Comparison of ENCODE assay signal across 17 cellular contexts in genomic region chr10:47044741-47045140, GRCh38.
DNase-seq lines count a peak whose midpoint lies in the region; ATAC-seq, FAIRE-seq and TF ChIP-seq lines count a peak whose summit lies in the region.
"Had no signal": no experiment of that assay in that cellular context is flagged by ENCODE, and none has a peak within 500 bp of the region (broad histone marks: within the 10 kb centered on the region; RNA-seq: fewer than 3 reads in every experiment).

No MANE protein-coding gene starts in this region.

- intact Hi-C loops in right lobe of liver (cut with DNase I) (loop anchor here (5.0 kb wide), 1 partner anchor 268 kb away; no protein-coding TSS in a partner anchor), HepG2 (cut with micrococcal nuclease; ENCODE audit: unreplicated experiment) (loop anchor here (5.0 kb wide), 1 partner anchor 268 kb away; no protein-coding TSS in a partner anchor), posterior vena cava (cut with DNase I) (loop anchor here in 1 of 2 donors (5.0 kb wide), 1 partner anchor 268 kb away; no protein-coding TSS in a partner anchor)
- intact Hi-C loops in activated naive CD4-positive, alpha-beta T cell treated with anti-CD3 and anti-CD28 coated beads for 36 hours (cut with micrococcal nuclease): loop anchor here (5.0 kb wide), 1 partner anchor 108 kb away; no protein-coding TSS in a partner anchor

- POLR2A ChIA-PET in HepG2 (lab: Yijun Ruan, JAX): no interaction called here

- no peaks in the 10 kb centered on the region for H3K9me3 ChIP-seq in right lobe of liver
- H3K9me3 ChIP-seq in HepG2 (ENCODE audit: low read length): no peaks in the 10 kb centered on the region

- no peaks in the 10 kb centered on the region for H3K9me3 Mint-ChIP-seq in chondrocyte (ENCODE audit: low read depth)
- H3K9me3 Mint-ChIP-seq in activated naive CD4-positive, alpha-beta T cell treated with anti-CD3 and anti-CD28 coated beads for 36 hours: no peaks in the 10 kb centered on the region
- H3K9me3 Mint-ChIP-seq: CD8-positive, alpha-beta memory T cell had no signal

- H3K9ac ChIP-seq in HepG2 (ENCODE audit: insufficient read depth, low read depth, low read length): no peak overlapping the region

- no peak for FAIRE-seq in HepG2 (lab: Jason Lieb, UNC)
- FAIRE-seq: GM12891, GM19239, H1 had no signal

- WGBS in right lobe of liver (ENCODE audit: insufficient coverage, low coverage, low lambda C conversion rate, missing lambda C conversion rate): no CpG with 5 or more reads among the region's 2 CpGs
- WGBS in HepG2 (ENCODE audit: low lambda C conversion rate): 17% methylated on average over 1 of the region's 2 CpGs

- H3K36me3 Mint-ChIP-seq in chondrocyte (ENCODE audit: low read depth): no peaks in the 10 kb centered on the region
- H3K36me3 Mint-ChIP-seq in activated naive CD4-positive, alpha-beta T cell treated with anti-CD3 and anti-CD28 coated beads for 36 hours (ENCODE audit: low read depth): no peaks in the 10 kb centered on the region
- H3K36me3 Mint-ChIP-seq: CD8-positive, alpha-beta memory T cell had no signal

- no peak for TF ChIP-seq POLR2A in right lobe of liver (IDR thresholded peaks at IDR 0.05)
- TF ChIP-seq POLR2A in HepG2 (IDR thresholded peaks at IDR 0.05; ENCODE audit: insufficient read depth in 1 of 2, low read depth in 2 of 2, low read length in 2 of 2): no peak

- TF ChIP-seq CTCF in right lobe of liver (IDR thresholded peaks at IDR 0.05) (no peak), HepG2 (CRISPR knock-in tag; IDR thresholded peaks at IDR 0.05) (no peak), chondrocyte (IDR thresholded peaks at IDR 0.05) (no peak)

- DNase-seq in right lobe of liver (peak in 2 of 3 donors; percentile 15 to 44), HepG2 (ENCODE audit: low spot score) (no peak), chondrocyte (ENCODE audit: low spot score) (peak; percentile 59), posterior vena cava (ENCODE audit: low spot score) (peak; percentile 93), NCI-H128 (lab: John Stamatoyannopoulos, UW; ENCODE audit: unreplicated experiment) (no peak)
- no peak for DNase-seq in activated naive CD4-positive, alpha-beta T cell treated with anti-CD3 and anti-CD28 coated beads for 36 hours
- DNase-seq: CD8-positive, alpha-beta memory T cell; DMS53; KBM-7; NCI-H1105; NCI-H1694 treated with DMSO at 0.1 percent for 48 hours; NCI-H510A; NCI-H748 treated with DMSO at 0.1 percent for 48 hours had no signal

- H3K27me3 Mint-ChIP-seq in chondrocyte (ENCODE audit: low read depth): peaks cover 3% of the 10 kb centered on the region
- no peaks in the 10 kb centered on the region for H3K27me3 Mint-ChIP-seq in activated naive CD4-positive, alpha-beta T cell treated with anti-CD3 and anti-CD28 coated beads for 36 hours (ENCODE audit: low read depth)

- H3K4me3 ChIP-seq in right lobe of liver (no peak overlapping the region), HepG2 (replicated peaks in 1 of 3; ENCODE audit: insufficient read depth in 1 of 3, low read depth in 2 of 3, low read length in 3 of 3) (no peak overlapping the region)

- TF ChIP-seq RAD21 in HepG2 (CRISPR knock-in tag; IDR thresholded peaks at IDR 0.05): no peak

- H3K79me2 ChIP-seq in HepG2 (ENCODE audit: insufficient read depth, low read length): no peaks in the 10 kb centered on the region

- H2AFZ ChIP-seq in HepG2 (ENCODE audit: low read length): no peak overlapping the region

- in situ Hi-C loops in HepG2 (cut with HindIII; ENCODE audit: extremely low pct_ligation_motif_present, low pct_unique_long_range_greater_than_20kb): no loop called here

- TF ChIP-seq EP300 in HepG2 (IDR thresholded peaks at IDR 0.05; ENCODE audit: low read depth in 2 of 2, low read length in 2 of 2) (no peak), HepG2 (CRISPR knock-in tag; IDR thresholded peaks at IDR 0.05; ENCODE audit: borderline replicate concordance) (no peak)

- no peak overlapping the region for H3K4me2 ChIP-seq in HepG2 (ENCODE audit: low read depth, low read length)

- H3K4me3 Mint-ChIP-seq in chondrocyte (ENCODE audit: unreplicated experiment): no peak overlapping the region
- H3K4me3 Mint-ChIP-seq in activated naive CD4-positive, alpha-beta T cell treated with anti-CD3 and anti-CD28 coated beads for 36 hours: no peak overlapping the region
- H3K4me3 Mint-ChIP-seq: CD8-positive, alpha-beta memory T cell had no signal

- no peak for ATAC-seq in right lobe of liver
- ATAC-seq in HepG2: no peak
- no peak for ATAC-seq in GM21619 (IDR thresholded peaks at IDR 0.05; ENCODE audit: unreplicated experiment)

- no peak overlapping the region for H3K27ac Mint-ChIP-seq in chondrocyte (ENCODE audit: unreplicated experiment)
- no peak overlapping the region for H3K27ac Mint-ChIP-seq in activated naive CD4-positive, alpha-beta T cell treated with anti-CD3 and anti-CD28 coated beads for 36 hours

- no TSS peak for BruUV-seq in HepG2 (replicated peaks; lab: Mats Ljungman, UMichigan)

- H3K4me1 ChIP-seq in right lobe of liver (no peaks in the 10 kb centered on the region), HepG2 (ENCODE audit: insufficient read depth, low read length) (no peaks in the 10 kb centered on the region)

- H3K27me3 ChIP-seq in right lobe of liver: no peaks in the 10 kb centered on the region
- H3K27me3 ChIP-seq in HepG2 (ENCODE audit: control insufficient read depth in 1 of 2, insufficient read depth in 2 of 2, low read length in 2 of 2): peaks cover 7 to 9% of the 10 kb centered on the region in 2 experiments; a peak in 3 of 5 replicates

- CTCF ChIA-PET in HepG2 (lab: Yijun Ruan, JAX; ENCODE audit: low intra/inter-chr PET ratio, low total read pairs): no interaction called here
- CTCF ChIA-PET in activated naive CD4-positive, alpha-beta T cell treated with anti-CD3 and anti-CD28 coated beads for 36 hours (lab: Charles Lee): interaction anchor here (1.0 to 5.7 kb wide), 3 partner anchors 10 to 268 kb away, joined by 3 to 185 read pairs (median 7); no protein-coding TSS in a partner anchor

- H3K27ac ChIP-seq in right lobe of liver (no peak overlapping the region), HepG2 (ENCODE audit: extremely low read length, insufficient read depth, low read length) (no peak overlapping the region)

- H4K20me1 ChIP-seq in HepG2 (ENCODE audit: insufficient read depth, low read length): no peaks in the 10 kb centered on the region

- H3K4me1 Mint-ChIP-seq in chondrocyte (ENCODE audit: low read depth): peaks cover 14% of the 10 kb centered on the region
- H3K4me1 Mint-ChIP-seq in activated naive CD4-positive, alpha-beta T cell treated with anti-CD3 and anti-CD28 coated beads for 36 hours (ENCODE audit: low read depth): peaks cover 16% of the 10 kb centered on the region

- H3K36me3 ChIP-seq in right lobe of liver: no peaks in the 10 kb centered on the region
- no peaks in the 10 kb centered on the region for H3K36me3 ChIP-seq in HepG2 (replicated peaks in 1 of 2; ENCODE audit: control insufficient read depth in 1 of 2, insufficient read depth in 2 of 2, low read length in 2 of 2)

TF ChIP-seq in HepG2, 621 proteins besides CTCF, POLR2A, EP300 and RAD21:
- TF ChIP-seq FOXA3 (CRISPR knock-in tag; IDR thresholded peaks at IDR 0.05) (no peak), SALL1 (CRISPR knock-in tag; IDR thresholded peaks at IDR 0.05) (no peak), ZFX (CRISPR knock-in tag; IDR thresholded peaks at IDR 0.05; ENCODE audit: low read depth) (no peak), ZFP62 (CRISPR knock-in tag; IDR thresholded peaks at IDR 0.05) (no peak), KLF16 (CRISPR knock-in tag; IDR thresholded peaks at IDR 0.05) (no peak), ZNF543 (CRISPR knock-in tag; IDR thresholded peaks at IDR 0.05) (no peak), JUND (CRISPR knock-in tag; IDR thresholded peaks at IDR 0.05) (no peak), CBX2 (IDR thresholded peaks at IDR 0.05; ENCODE audit: low read depth, low read length) (no peak), CBX2 (CRISPR knock-in tag; IDR thresholded peaks at IDR 0.05; ENCODE audit: low read depth) (no peak), SOX5 (CRISPR knock-in tag; IDR thresholded peaks at IDR 0.05; ENCODE audit: borderline replicate concordance) (no peak), SAP130 (CRISPR knock-in tag; IDR thresholded peaks at IDR 0.05; ENCODE audit: low read depth) (no peak), MTA1 (CRISPR knock-in tag; IDR thresholded peaks at IDR 0.05; ENCODE audit: borderline replicate concordance) (no peak), CHD2 (IDR thresholded peaks at IDR 0.05; ENCODE audit: low read depth, low read length) (no peak), IRF2 (CRISPR knock-in tag; IDR thresholded peaks at IDR 0.05) (no peak)

Comparison
In these comparisons a context has a peak if more than half of its experiments do, and no peak if none do; other contexts are left out.
1. DNase-seq: peak in right lobe of liver (2 of 3), chondrocyte (single experiment) and posterior vena cava (single experiment); none in HepG2 (single experiment), NCI-H128 (single experiment) and activated naive CD4-positive, alpha-beta T cell treated with anti-CD3 and anti-CD28 coated beads for 36 hours (single experiment).